In the genomic region with DNA sequence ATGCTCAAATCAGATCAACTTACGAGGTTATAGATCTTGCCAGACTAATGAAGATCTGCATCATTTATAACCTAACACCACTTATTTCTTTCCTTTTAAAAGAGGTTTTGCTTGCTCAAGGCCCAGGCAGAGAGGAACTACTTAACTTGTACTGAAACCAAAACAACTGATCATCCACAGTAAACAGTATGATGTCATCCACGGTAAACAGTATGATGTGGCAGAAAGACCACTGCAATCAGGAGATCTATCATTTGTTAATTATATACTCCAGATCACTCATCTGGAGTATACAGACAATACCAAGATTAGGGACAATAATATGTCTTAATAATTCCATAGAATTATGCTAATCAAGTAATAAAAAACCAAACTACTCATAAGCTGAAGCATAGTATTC, we compare ENCODE assay signal across 17 cellular contexts.
DNase-seq lines count a peak whose midpoint lies in the region; TF ChIP-seq lines count a peak whose summit lies in the region.
"Had no signal": no experiment of that assay in that cellular context is flagged by ENCODE, and none has a peak within 500 bp of the region (broad histone marks: within the 10 kb centered on the region; RNA-seq: fewer than 3 reads in every experiment).

No MANE protein-coding gene starts in this region.

- intact Hi-C loops in esophagus muscularis mucosa (cut with DNase I) = no loop called here

- H3K36me3 ChIP-seq in brain microvascular endothelial cell (replicated peaks) = no peaks in the 10 kb centered on the region
- H3K36me3 ChIP-seq in esophagus muscularis mucosa = no peaks in the 10 kb centered on the region
- H3K36me3 ChIP-seq: suprapubic skin had no signal

- H3K27ac ChIP-seq in brain microvascular endothelial cell = peak overlapping the region; percentile 70
- H3K27ac ChIP-seq in esophagus muscularis mucosa (replicated peaks in 1 of 4) = peak overlapping the region in 1 of 4 donors; percentile 34
- H3K27ac ChIP-seq: suprapubic skin had no signal

- H3K9me3 Mint-ChIP-seq in nephron progenitor cell (peaks cover 3% of the 10 kb centered on the region), chondrocyte (ENCODE audit: low read depth) (no peaks in the 10 kb centered on the region)
- H3K9me3 Mint-ChIP-seq: activated CD4-positive, alpha-beta T cell treated with anti-CD3 and anti-CD28 coated beads, Interleukin-2, amount 10 ng/mL, durations not matched to agents 24 days and 14 days; activated naive CD8-positive, alpha-beta T cell treated with anti-CD3 and anti-CD28 coated beads, Interleukin-2, amount 50 U/mL, for 24 hours; activated T-cell treated with anti-CD3 and anti-CD28 coated beads, Interleukin-2, amount 50 U/mL, for 24 hours; CD4-positive, alpha-beta memory T cell; nephron had no signal

- 86% methylated on average over 2 of the region's 2 CpGs for WGBS in esophagus muscularis mucosa

- TF ChIP-seq POLR2A in esophagus muscularis mucosa (IDR thresholded peaks at IDR 0.05; ENCODE audit: low read depth) = no peak

- no peaks in the 10 kb centered on the region for H3K9me3 ChIP-seq in esophagus muscularis mucosa
- H3K9me3 ChIP-seq: suprapubic skin had no signal

- H3K27ac Mint-ChIP-seq in nephron progenitor cell = peak overlapping the region; percentile 44
- H3K27ac Mint-ChIP-seq in chondrocyte (ENCODE audit: unreplicated experiment) = no peak overlapping the region
- H3K27ac Mint-ChIP-seq: activated CD4-positive, alpha-beta T cell treated with anti-CD3 and anti-CD28 coated beads, Interleukin-2, amount 10 ng/mL, durations not matched to agents 24 days and 14 days; activated naive CD8-positive, alpha-beta T cell treated with anti-CD3 and anti-CD28 coated beads, Interleukin-2, amount 50 U/mL, for 24 hours; activated T-cell treated with anti-CD3 and anti-CD28 coated beads, Interleukin-2, amount 50 U/mL, for 24 hours; CD4-positive, alpha-beta memory T cell had no signal

- in situ Hi-C loops in brain microvascular endothelial cell (cut with HindIII; ENCODE audit: low pct_ligation_motif_present, low sequenced_read_pairs) = no loop called here

- H3K27me3 ChIP-seq in brain microvascular endothelial cell (replicated peaks) = no peaks in the 10 kb centered on the region
- H3K27me3 ChIP-seq in esophagus muscularis mucosa = no peaks in the 10 kb centered on the region
- H3K27me3 ChIP-seq: dorsolateral prefrontal cortex, suprapubic skin had no signal

- H3K4me1 ChIP-seq in esophagus muscularis mucosa = peaks cover 0 to 14% (median 6%) of the 10 kb centered on the region in 4 donors
- H3K4me1 ChIP-seq: suprapubic skin had no signal

- peak; percentile 8 for DNase-seq in H4 (ENCODE audit: low spot score)
- peak; percentile 33 for DNase-seq in NCI-H2227 (lab: John Stamatoyannopoulos, UW; ENCODE audit: unreplicated experiment)
- peak; percentile 7 for DNase-seq in brain microvascular endothelial cell
- DNase-seq in nephron progenitor cell = no peak
- DNase-seq in AG20443 (ENCODE audit: low spot score) = no peak
- DNase-seq in activated CD4-positive, alpha-beta T cell treated with anti-CD3 and anti-CD28 coated beads for 4 hours = no peak
- DNase-seq in chondrocyte (ENCODE audit: low spot score) = no peak
- no peak for DNase-seq in esophagus muscularis mucosa (ENCODE audit: extremely low spot score)
- DNase-seq: activated CD4-positive, alpha-beta T cell treated with anti-CD3 and anti-CD28 coated beads, Interleukin-2, amount 10 ng/mL, durations not matched to agents 24 days and 14 days; activated naive CD8-positive, alpha-beta T cell treated with anti-CD3 and anti-CD28 coated beads, Interleukin-2, amount 50 U/mL, for 24 hours; activated T-cell treated with anti-CD3 and anti-CD28 coated beads, Interleukin-2, amount 50 U/mL, for 24 hours; dorsolateral prefrontal cortex; GDM1; NCI-H187 had no signal

- H3K4me3 ChIP-seq in brain microvascular endothelial cell (ENCODE audit: low read depth, low read length) = no peak overlapping the region
- no peak overlapping the region for H3K4me3 ChIP-seq in esophagus muscularis mucosa
- H3K4me3 ChIP-seq: suprapubic skin had no signal

- TF ChIP-seq EP300 in esophagus muscularis mucosa (IDR thresholded peaks at IDR 0.05) = no peak

- H3K4me3 Mint-ChIP-seq in nephron progenitor cell = no peak overlapping the region
- H3K4me3 Mint-ChIP-seq in chondrocyte (ENCODE audit: unreplicated experiment) = no peak overlapping the region
- H3K4me3 Mint-ChIP-seq: activated CD4-positive, alpha-beta T cell treated with anti-CD3 and anti-CD28 coated beads, Interleukin-2, amount 10 ng/mL, durations not matched to agents 24 days and 14 days; activated naive CD8-positive, alpha-beta T cell treated with anti-CD3 and anti-CD28 coated beads, Interleukin-2, amount 50 U/mL, for 24 hours; activated T-cell treated with anti-CD3 and anti-CD28 coated beads, Interleukin-2, amount 50 U/mL, for 24 hours; CD4-positive, alpha-beta memory T cell; nephron had no signal

- H3K27me3 Mint-ChIP-seq in nephron progenitor cell (ENCODE audit: low read depth, poor library complexity) (no peaks in the 10 kb centered on the region), chondrocyte (ENCODE audit: low read depth) (no peaks in the 10 kb centered on the region)
- H3K27me3 Mint-ChIP-seq: activated naive CD8-positive, alpha-beta T cell treated with anti-CD3 and anti-CD28 coated beads, Interleukin-2, amount 50 U/mL, for 24 hours; activated T-cell treated with anti-CD3 and anti-CD28 coated beads, Interleukin-2, amount 50 U/mL, for 24 hours; CD4-positive, alpha-beta memory T cell had no signal

- H3K4me1 Mint-ChIP-seq in nephron progenitor cell (peaks cover 12% of the 10 kb centered on the region), chondrocyte (ENCODE audit: low read depth) (peaks cover 28% of the 10 kb centered on the region)
- H3K4me1 Mint-ChIP-seq: activated CD4-positive, alpha-beta T cell treated with anti-CD3 and anti-CD28 coated beads, Interleukin-2, amount 10 ng/mL, durations not matched to agents 24 days and 14 days; activated naive CD8-positive, alpha-beta T cell treated with anti-CD3 and anti-CD28 coated beads, Interleukin-2, amount 50 U/mL, for 24 hours; CD4-positive, alpha-beta memory T cell had no signal

- H3K36me3 Mint-ChIP-seq in nephron progenitor cell (ENCODE audit: low read depth) (peaks cover 4% of the 10 kb centered on the region), chondrocyte (ENCODE audit: low read depth) (peaks cover 3% of the 10 kb centered on the region)
- H3K36me3 Mint-ChIP-seq: CD4-positive, alpha-beta memory T cell had no signal

- TF ChIP-seq CTCF in brain microvascular endothelial cell (IDR thresholded peaks at IDR 0.05; ENCODE audit: low read depth, low read length, missing control alignments) = no peak
- no peak for TF ChIP-seq CTCF in nephron progenitor cell (IDR thresholded peaks at IDR 0.05)
- TF ChIP-seq CTCF in chondrocyte (IDR thresholded peaks at IDR 0.05) = no peak
- TF ChIP-seq CTCF in esophagus muscularis mucosa (IDR thresholded peaks at IDR 0.05) = no peak

Comparison
In these comparisons a context has a peak if more than half of its experiments do, and no peak if none do; other contexts are left out.
1. DNase-seq: peak in H4 (single experiment), NCI-H2227 (single experiment) and brain microvascular endothelial cell (single experiment); none in nephron progenitor cell (single experiment), AG20443 (single experiment), activated CD4-positive, alpha-beta T cell treated with anti-CD3 and anti-CD28 coated beads for 4 hours (0 of 2), chondrocyte (single experiment) and esophagus muscularis mucosa (single experiment).